ENCODE assay signal across 10 cellular contexts in the genomic region with DNA sequence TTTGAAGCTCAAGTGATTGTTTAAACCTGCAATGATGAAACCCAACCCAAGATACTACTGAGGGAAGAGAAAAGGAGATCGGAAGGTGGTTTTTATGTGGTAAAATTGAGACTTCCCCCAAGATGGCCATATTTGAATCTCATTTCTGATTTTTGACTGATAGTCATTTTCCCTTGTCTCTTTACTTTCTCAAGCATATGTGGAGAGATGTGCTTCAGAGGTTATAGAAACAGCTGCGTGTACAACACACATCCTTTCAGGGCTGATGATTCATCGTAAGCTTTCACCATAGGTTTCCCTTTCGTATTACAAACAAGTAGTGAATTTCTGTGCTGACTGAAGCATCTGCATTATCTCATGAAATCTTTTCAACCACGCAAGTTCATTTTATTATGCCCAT.
DNase-seq lines count a peak whose midpoint lies in the region; ATAC-seq and TF ChIP-seq lines count a peak whose summit lies in the region.
"Had no signal": no experiment of that assay in that cellular context is flagged by ENCODE, and none has a peak within 500 bp of the region (broad histone marks: within the 10 kb centered on the region; RNA-seq: fewer than 3 reads in every experiment).

No MANE protein-coding gene starts in this region.

- H3K9me3 Mint-ChIP-seq in memory B cell (no peaks in the 10 kb centered on the region), Caco-2 (ENCODE audit: unreplicated experiment) (no peaks in the 10 kb centered on the region), T-cell (no peaks in the 10 kb centered on the region)

- no peak overlapping the region for H3K9ac ChIP-seq in GM23248

- POLR2A ChIA-PET in Caco-2 (lab: Charles Lee) (no interaction called here), T-cell (lab: Charles Lee) (no interaction called here)

- H3K36me3 Mint-ChIP-seq in memory B cell: no peaks in the 10 kb centered on the region
- no peaks in the 10 kb centered on the region for H3K36me3 Mint-ChIP-seq in Caco-2 (ENCODE audit: insufficient read depth, unreplicated experiment)
- H3K36me3 Mint-ChIP-seq in T-cell: no peaks in the 10 kb centered on the region
- H3K36me3 Mint-ChIP-seq: activated naive CD4-positive, alpha-beta T cell treated with anti-CD3 and anti-CD28 coated beads, Interleukin-2, amount 50 U/mL, for 72 hours had no signal

- TF ChIP-seq CTCF in Caco-2 (IDR thresholded peaks at IDR 0.05; ENCODE audit: insufficient read depth in 1 of 2, low read depth in 1 of 2, low read length in 1 of 2, severe bottlenecking in 1 of 2, unreplicated experiment in 1 of 2): no peak

- H2AFZ ChIP-seq in GM23248: no peak overlapping the region

- no peak overlapping the region for H3K4me3 Mint-ChIP-seq in memory B cell
- no peak overlapping the region for H3K4me3 Mint-ChIP-seq in Caco-2 (ENCODE audit: unreplicated experiment)
- no peak overlapping the region for H3K4me3 Mint-ChIP-seq in T-cell

- no peaks in the 10 kb centered on the region for H4K20me1 ChIP-seq in GM23248 (ENCODE audit: insufficient read depth)

- in situ Hi-C loops in GM23248 (cut with MboI): no loop called here

- ATAC-seq in GM18868 (IDR thresholded peaks at IDR 0.05; ENCODE audit: unreplicated experiment) (peak; percentile 96), HG03469 (IDR thresholded peaks at IDR 0.05; ENCODE audit: unreplicated experiment) (peak; percentile 95), memory B cell (ENCODE audit: low read depth) (peak; percentile 89), T-cell (replicated peaks in 1 of 4) (no peak)

- H3K27ac ChIP-seq in GM23248: no peak overlapping the region

- H3K4me1 Mint-ChIP-seq in memory B cell (peaks cover 11% of the 10 kb centered on the region), Caco-2 (ENCODE audit: low read depth, unreplicated experiment) (peaks cover 6% of the 10 kb centered on the region), T-cell (no peaks in the 10 kb centered on the region)

- H3K27me3 Mint-ChIP-seq in memory B cell: peaks cover 2% of the 10 kb centered on the region
- peaks cover 16% of the 10 kb centered on the region for H3K27me3 Mint-ChIP-seq in Caco-2 (ENCODE audit: insufficient read depth, unreplicated experiment)
- peaks cover 10 to 21% of the 10 kb centered on the region in 2 donors for H3K27me3 Mint-ChIP-seq in T-cell

- 3 to 9% methylated on average over 5 of the region's 5 CpGs for WGBS in GM23248 (ENCODE audit: low coverage in 1 of 2, low lambda C conversion rate in 2 of 2, missing lambda C conversion rate in 2 of 2), 2 experiments

- H3K27ac Mint-ChIP-seq in memory B cell: peak overlapping the region; percentile 45
- no peak overlapping the region for H3K27ac Mint-ChIP-seq in Caco-2 (ENCODE audit: unreplicated experiment)
- no peak overlapping the region for H3K27ac Mint-ChIP-seq in T-cell
- H3K27ac Mint-ChIP-seq: activated naive CD4-positive, alpha-beta T cell treated with anti-CD3 and anti-CD28 coated beads, Interleukin-2, amount 50 U/mL, for 72 hours had no signal

- peak; percentile 70 for DNase-seq in GM23248
- no peak for DNase-seq in memory B cell (ENCODE audit: low spot score in 2 of 2)
- no peak for DNase-seq in HuH-7 (ENCODE audit: low spot score)
- DNase-seq in Caco-2: no peak
- no peak for DNase-seq in T-cell
- DNase-seq in DMS79 (lab: John Stamatoyannopoulos, UW): no peak
- DNase-seq: NCI-H1092 had no signal

- H3K9me2 ChIP-seq in GM23248 (ENCODE audit: insufficient read depth): no peaks in the 10 kb centered on the region

- no peaks in the 10 kb centered on the region for H3K79me2 ChIP-seq in GM23248 (ENCODE audit: insufficient read depth)

- H3K4me3 ChIP-seq in GM23248: no peak overlapping the region
- H3K4me3 ChIP-seq in Caco-2 (ENCODE audit: low read depth, low read length): no peak overlapping the region

- H3K9me3 ChIP-seq in GM23248 (ENCODE audit: low read depth): no peaks in the 10 kb centered on the region
- H3K9me3 ChIP-seq in Caco-2: no peaks in the 10 kb centered on the region

- no TSS peak for BruUV-seq in Caco-2 (replicated peaks; lab: Mats Ljungman, UMichigan)

- intact Hi-C loops in Caco-2 (cut with micrococcal nuclease; ENCODE audit: unreplicated experiment): no loop called here

- no peaks in the 10 kb centered on the region for H3K4me1 ChIP-seq in GM23248 (ENCODE audit: insufficient read depth)
- H3K4me1 ChIP-seq in Caco-2: no peaks in the 10 kb centered on the region; the same call in 1 of the 2 replicates

- H3K36me3 ChIP-seq in GM23248 (ENCODE audit: low read depth) (no peaks in the 10 kb centered on the region), Caco-2 (ENCODE audit: control insufficient read depth, insufficient read depth, low read length) (no peaks in the 10 kb centered on the region)

- H3K4me2 ChIP-seq in GM23248 (ENCODE audit: unreplicated experiment): no peak overlapping the region

- H3K27me3 ChIP-seq in GM23248 (replicated peaks; ENCODE audit: insufficient read depth): peaks cover 9% of the 10 kb centered on the region
- H3K27me3 ChIP-seq in Caco-2 (replicated peaks; ENCODE audit: control insufficient read depth, insufficient read depth, low read length): no peaks in the 10 kb centered on the region

- CTCF ChIA-PET in Caco-2 (lab: Charles Lee): no interaction called here
- CTCF ChIA-PET in T-cell (lab: Charles Lee): no interaction called here

- no peaks in the 10 kb centered on the region for H3F3A ChIP-seq in GM23248 (ENCODE audit: insufficient read depth)

Comparison
In these comparisons a context has a peak if more than half of its experiments do, and no peak if none do; other contexts are left out.
1. ATAC-seq: peak in GM18868 (single experiment), HG03469 (single experiment) and memory B cell (single experiment); none in T-cell (0 of 4).